Comparison of ENCODE assay signal across 17 cellular contexts in the genomic region with DNA sequence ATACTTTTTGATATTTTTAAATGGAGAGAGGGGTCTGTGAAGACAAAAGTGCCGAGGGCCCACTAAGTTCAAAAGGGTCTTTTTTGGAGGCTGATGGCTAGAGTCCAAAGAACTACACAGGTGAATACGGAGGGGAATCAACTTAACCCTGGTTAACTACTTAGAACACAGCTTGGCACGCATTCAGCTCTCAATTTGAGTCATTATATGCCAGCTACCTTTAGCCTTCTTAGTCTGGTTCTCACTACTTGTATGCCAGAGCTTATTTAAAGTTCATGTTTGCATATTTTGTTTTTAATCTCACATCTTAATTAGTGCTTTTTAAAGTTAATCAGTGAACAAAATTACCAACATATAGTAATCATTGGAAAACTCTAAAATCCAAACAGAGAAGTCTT.
A peak's percentile ranks its signal among the peaks of the same experiment; 100 is the strongest.
DNase-seq lines count a peak whose midpoint lies in the region; ATAC-seq and TF ChIP-seq lines count a peak whose summit lies in the region.
"Had no signal": no experiment of that assay in that cellular context is flagged by ENCODE, and none has a peak within 500 bp of the region (broad histone marks: within the 10 kb centered on the region; RNA-seq: fewer than 3 reads in every experiment).

No MANE protein-coding gene starts in this region.

- no peak overlapping the region for H3K4me3 Mint-ChIP-seq in activated CD4-positive, alpha-beta memory T cell treated with anti-CD3 and anti-CD28 coated beads for 36 hours
- no peak overlapping the region for H3K4me3 Mint-ChIP-seq in activated CD4-positive, alpha-beta memory T cell treated with anti-CD3 and anti-CD28 coated beads, Interleukin-2, amount 10 ng/mL, durations not matched to agents 7 days and 5 days
- H3K4me3 Mint-ChIP-seq in stimulated activated memory B cell treated with anti-CD40 and anti-IgM and Interleukin-4, amounts not matched to agents 10 μg/mL and 1 μg/mL and 100 μg/mL, for 72 hours: no peak overlapping the region
- H3K4me3 Mint-ChIP-seq: activated CD8-positive, alpha-beta memory T cell treated with anti-CD3 and anti-CD28 coated beads, Interleukin-2, amount 10 ng/mL, durations not matched to agents 7 days and 5 days; dendritic cell treated with granulocyte-macrophage colony-stimulating factor and Interleukin-4, amounts not matched to agents 40 ng/mL and 50 ng/mL, for 4 days; naive B cell had no signal

- POLR2A ChIA-PET in activated CD4-positive, alpha-beta memory T cell treated with anti-CD3 and anti-CD28 coated beads for 36 hours (lab: Charles Lee): no interaction called here
- POLR2A ChIA-PET in activated CD4-positive, alpha-beta memory T cell treated with anti-CD3 and anti-CD28 coated beads, Interleukin-2, amount 10 ng/mL, durations not matched to agents 7 days and 5 days (lab: Charles Lee): no interaction called here

- H3K27ac ChIP-seq in testis: no peak overlapping the region
- H3K27ac ChIP-seq: adrenal gland, foreskin keratinocyte, sigmoid colon, tibial nerve had no signal

- no peaks in the 10 kb centered on the region for H3K9me3 ChIP-seq in testis
- H3K9me3 ChIP-seq: adrenal gland, sigmoid colon, tibial nerve had no signal

- peak; percentile 14 for DNase-seq in activated CD4-positive, alpha-beta memory T cell treated with anti-CD3 and anti-CD28 coated beads for 36 hours
- DNase-seq in activated CD4-positive, alpha-beta memory T cell treated with anti-CD3 and anti-CD28 coated beads, Interleukin-2, amount 10 ng/mL, durations not matched to agents 7 days and 5 days: no peak
- DNase-seq in stimulated activated CD4-positive, alpha-beta T cell treated with anti-CD3 and anti-CD28 coated beads, Interleukin-2, amount 100 ng/mL, for 48 hours: no peak
- no peak for DNase-seq in testis
- DNase-seq in stimulated activated CD4-positive, alpha-beta T cell treated with anti-CD3 and anti-CD28 coated beads, Interleukin-4, amount 100 ng/mL, for 1 hour: no peak
- DNase-seq: activated CD8-positive, alpha-beta memory T cell treated with anti-CD3 and anti-CD28 coated beads, Interleukin-2, amount 10 ng/mL, durations not matched to agents 7 days and 5 days; foreskin keratinocyte; kidney glomerular epithelial cell; sigmoid colon had no signal

- no peaks in the 10 kb centered on the region for H3K4me1 Mint-ChIP-seq in activated CD4-positive, alpha-beta memory T cell treated with anti-CD3 and anti-CD28 coated beads for 36 hours (ENCODE audit: low read depth)
- H3K4me1 Mint-ChIP-seq in activated CD4-positive, alpha-beta memory T cell treated with anti-CD3 and anti-CD28 coated beads, Interleukin-2, amount 10 ng/mL, durations not matched to agents 7 days and 5 days: no peaks in the 10 kb centered on the region
- no peaks in the 10 kb centered on the region for H3K4me1 Mint-ChIP-seq in stimulated activated memory B cell treated with anti-CD40 and anti-IgM and Interleukin-4, amounts not matched to agents 10 μg/mL and 1 μg/mL and 100 μg/mL, for 72 hours
- H3K4me1 Mint-ChIP-seq: activated CD8-positive, alpha-beta memory T cell treated with anti-CD3 and anti-CD28 coated beads, Interleukin-2, amount 10 ng/mL, durations not matched to agents 7 days and 5 days; naive B cell had no signal

- H3K27ac Mint-ChIP-seq in activated CD4-positive, alpha-beta memory T cell treated with anti-CD3 and anti-CD28 coated beads for 36 hours: no peak overlapping the region
- H3K27ac Mint-ChIP-seq in activated CD4-positive, alpha-beta memory T cell treated with anti-CD3 and anti-CD28 coated beads, Interleukin-2, amount 10 ng/mL, durations not matched to agents 7 days and 5 days: no peak overlapping the region
- H3K27ac Mint-ChIP-seq in stimulated activated memory B cell treated with anti-CD40 and anti-IgM and Interleukin-4, amounts not matched to agents 10 μg/mL and 1 μg/mL and 100 μg/mL, for 72 hours: no peak overlapping the region
- H3K27ac Mint-ChIP-seq: activated CD8-positive, alpha-beta memory T cell treated with anti-CD3 and anti-CD28 coated beads, Interleukin-2, amount 10 ng/mL, durations not matched to agents 7 days and 5 days; dendritic cell treated with granulocyte-macrophage colony-stimulating factor and Interleukin-4, amounts not matched to agents 40 ng/mL and 50 ng/mL, for 4 days had no signal

- TF ChIP-seq CTCF in testis (IDR thresholded peaks at IDR 0.05): no peak

- TF ChIP-seq POLR2A in testis (IDR thresholded peaks at IDR 0.05): no peak

- 70 to 79% methylated on average over 3 of the region's 3 CpGs for WGBS in testis, 2 donors

- no peaks in the 10 kb centered on the region for H3K27me3 Mint-ChIP-seq in activated CD4-positive, alpha-beta memory T cell treated with anti-CD3 and anti-CD28 coated beads for 36 hours
- no peaks in the 10 kb centered on the region for H3K27me3 Mint-ChIP-seq in activated CD4-positive, alpha-beta memory T cell treated with anti-CD3 and anti-CD28 coated beads, Interleukin-2, amount 10 ng/mL, durations not matched to agents 7 days and 5 days
- no peaks in the 10 kb centered on the region for H3K27me3 Mint-ChIP-seq in stimulated activated memory B cell treated with anti-CD40 and anti-IgM and Interleukin-4, amounts not matched to agents 10 μg/mL and 1 μg/mL and 100 μg/mL, for 72 hours

- ATAC-seq in GM21825 (IDR thresholded peaks at IDR 0.05; ENCODE audit: unreplicated experiment) (peak; percentile 71), HG03469 (IDR thresholded peaks at IDR 0.05; ENCODE audit: unreplicated experiment) (peak; percentile 73)
- peak; percentile 65 for ATAC-seq in stimulated activated memory B cell treated with anti-CD40 and anti-IgM and Interleukin-4, amounts not matched to agents 10 μg/mL and 1 μg/mL and 100 μg/mL, for 72 hours
- ATAC-seq: activated CD8-positive, alpha-beta memory T cell treated with anti-CD3 and anti-CD28 coated beads, Interleukin-2, amount 10 ng/mL, durations not matched to agents 7 days and 5 days; foreskin keratinocyte had no signal

- no peaks in the 10 kb centered on the region for H3K36me3 ChIP-seq in testis (ENCODE audit: low read depth, missing control alignments)
- H3K36me3 ChIP-seq: adrenal gland, sigmoid colon, tibial nerve had no signal

- no peaks in the 10 kb centered on the region for H3K36me3 Mint-ChIP-seq in activated CD4-positive, alpha-beta memory T cell treated with anti-CD3 and anti-CD28 coated beads for 36 hours
- no peaks in the 10 kb centered on the region for H3K36me3 Mint-ChIP-seq in activated CD4-positive, alpha-beta memory T cell treated with anti-CD3 and anti-CD28 coated beads, Interleukin-2, amount 10 ng/mL, durations not matched to agents 7 days and 5 days (ENCODE audit: low read depth)
- H3K36me3 Mint-ChIP-seq in stimulated activated memory B cell treated with anti-CD40 and anti-IgM and Interleukin-4, amounts not matched to agents 10 μg/mL and 1 μg/mL and 100 μg/mL, for 72 hours: no peaks in the 10 kb centered on the region
- H3K36me3 Mint-ChIP-seq: activated CD8-positive, alpha-beta memory T cell treated with anti-CD3 and anti-CD28 coated beads, Interleukin-2, amount 10 ng/mL, durations not matched to agents 7 days and 5 days; naive B cell had no signal

- H3K4me3 ChIP-seq in testis: no peak overlapping the region
- H3K4me3 ChIP-seq: adrenal gland, K562, sigmoid colon, tibial nerve had no signal

- H3K9me3 Mint-ChIP-seq in activated CD4-positive, alpha-beta memory T cell treated with anti-CD3 and anti-CD28 coated beads for 36 hours: no peaks in the 10 kb centered on the region
- H3K9me3 Mint-ChIP-seq in activated CD4-positive, alpha-beta memory T cell treated with anti-CD3 and anti-CD28 coated beads, Interleukin-2, amount 10 ng/mL, durations not matched to agents 7 days and 5 days: no peaks in the 10 kb centered on the region
- no peaks in the 10 kb centered on the region for H3K9me3 Mint-ChIP-seq in stimulated activated memory B cell treated with anti-CD40 and anti-IgM and Interleukin-4, amounts not matched to agents 10 μg/mL and 1 μg/mL and 100 μg/mL, for 72 hours
- H3K9me3 Mint-ChIP-seq: dendritic cell treated with granulocyte-macrophage colony-stimulating factor and Interleukin-4, amounts not matched to agents 40 ng/mL and 50 ng/mL, for 4 days; naive B cell had no signal

- CTCF ChIA-PET in activated CD4-positive, alpha-beta memory T cell treated with anti-CD3 and anti-CD28 coated beads for 36 hours (lab: Charles Lee): interaction anchor here (0.6 to 2.7 kb wide), 8 partner anchors 36 to 267 kb away, joined by 3 to 18 read pairs (median 6); a partner anchor contains a TSS
- CTCF ChIA-PET in activated CD4-positive, alpha-beta memory T cell treated with anti-CD3 and anti-CD28 coated beads, Interleukin-2, amount 10 ng/mL, durations not matched to agents 7 days and 5 days (lab: Charles Lee): interaction anchor here (1.0 to 2.0 kb wide), 5 partner anchors 9 to 257 kb away, joined by 3 to 10 read pairs (median 4); no protein-coding TSS in a partner anchor

- intact Hi-C loops in activated CD4-positive, alpha-beta memory T cell treated with anti-CD3 and anti-CD28 coated beads for 36 hours (cut with micrococcal nuclease): loop anchor here (1.0 to 10.0 kb wide), 6 partner anchors 66 to 896 kb away; a partner anchor contains a TSS
- intact Hi-C loops in testis (cut with DNase I; ENCODE audit: low total_unique reads): no loop called here

- H3K4me1 ChIP-seq in testis: no peaks in the 10 kb centered on the region
- H3K4me1 ChIP-seq: adrenal gland, foreskin keratinocyte, sigmoid colon, tibial nerve had no signal

- H3K27me3 ChIP-seq in testis: no peaks in the 10 kb centered on the region
- H3K27me3 ChIP-seq: adrenal gland, foreskin keratinocyte, sigmoid colon, tibial nerve had no signal
